ENCODE assay signal across 30 cellular contexts in the genomic region with DNA sequence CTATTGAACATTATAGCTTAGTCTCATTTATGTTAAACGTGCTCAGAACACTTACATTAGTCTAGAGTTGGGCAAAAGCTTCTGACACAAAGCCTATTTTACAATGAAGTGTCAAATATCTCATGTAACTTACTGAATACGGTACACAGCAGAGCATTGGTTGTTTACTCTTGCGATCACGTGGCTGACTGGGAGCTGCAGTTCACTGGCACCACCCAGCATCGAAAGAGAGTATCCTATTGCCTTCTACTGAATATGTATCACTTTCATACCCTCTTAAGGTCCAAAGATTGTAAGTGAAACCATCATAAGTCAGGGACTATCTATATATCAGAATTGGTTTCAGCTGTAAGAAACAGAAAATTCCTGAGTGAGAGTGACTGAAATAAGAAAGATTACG. TPM values are rescaled to one million over a fixed set of nuclear protein-coding genes. Genes with fewer than 3 reads are reported as not detected.
"Had no signal": no experiment of that assay in that cellular context is flagged by ENCODE, and none has a peak within 500 bp of the region (broad histone marks: within the 10 kb centered on the region; RNA-seq: fewer than 3 reads in every experiment).

No MANE protein-coding gene starts in this region.

- H3K36me3 ChIP-seq: brain microvascular endothelial cell, neutrophil, pancreas, prostate gland, sigmoid colon, thoracic aorta, uterus had no signal

- H3K27ac ChIP-seq: brain microvascular endothelial cell, coronary artery, dorsolateral prefrontal cortex, neutrophil, pancreas, prostate gland, sigmoid colon, thoracic aorta, uterus had no signal

- ATAC-seq: left cardiac atrium; pancreas; stimulated activated effector memory CD8-positive, alpha-beta T cell treated with anti-CD3 and anti-CD28 coated beads, Interleukin-12 subunit alpha, Interleukin-12 subunit beta, amount 100 ng/mL, for 72 hours had no signal

- DNase-seq: activated CD4-positive, alpha-beta memory T cell treated with anti-CD3 and anti-CD28 coated beads for 36 hours; activated CD4-positive, alpha-beta T cell treated with anti-CD3 and anti-CD28 coated beads, Interleukin-2, amount 10 ng/mL, durations not matched to agents 24 days and 14 days; activated CD4-positive, CD25-positive, alpha-beta regulatory T cell treated with anti-CD3 and anti-CD28 coated beads, Interleukin-2, amount 50 U/mL, for 72 hours; activated CD8-positive, alpha-beta memory T cell treated with anti-CD3 and anti-CD28 coated beads, Interleukin-2, amount 50 U/mL, for 4 hours; activated gamma-delta T cell treated with Interleukin-2 at 50 U/mL for 16 hours; activated naive CD4-positive, alpha-beta T cell treated with anti-CD3 and anti-CD28 coated beads, Interleukin-2, amount 50 U/mL, for 16 hours; activated T-cell treated with anti-CD3 and anti-CD28 coated beads, Interleukin-2, amount 50 U/mL, for 1 hour; amniotic stem cell; brain microvascular endothelial cell; dorsolateral prefrontal cortex; effector memory CD4-positive, alpha-beta T cell; islet precursor cell; left cardiac atrium; mammary epithelial cell; nephron progenitor cell; pancreas; retina; sigmoid colon; small intestine; stimulated activated CD4-positive, alpha-beta T cell treated with anti-CD3 and anti-CD28 coated beads, Interleukin-4, amount 100 ng/mL, for 24 hours; T-helper 9 cell; uterus had no signal

- H3K9me3 Mint-ChIP-seq: activated CD4-positive, alpha-beta T cell treated with anti-CD3 and anti-CD28 coated beads, Interleukin-2, amount 10 ng/mL, durations not matched to agents 24 days and 14 days; nephron progenitor cell; stimulated activated effector memory CD8-positive, alpha-beta T cell treated with anti-CD3 and anti-CD28 coated beads, Interleukin-12 subunit alpha, Interleukin-12 subunit beta, amount 100 ng/mL, for 72 hours; stimulated activated naive CD8-positive, alpha-beta T cell treated with anti-CD3 and anti-CD28 coated beads, Interleukin-15, Interleukin-2, amounts not matched to agents 100 ng/mL and 50 ng/mL, for 24 hours; type B pancreatic cell had no signal

- H3K27ac Mint-ChIP-seq: activated CD4-positive, alpha-beta memory T cell treated with anti-CD3 and anti-CD28 coated beads for 36 hours; activated CD4-positive, alpha-beta T cell treated with anti-CD3 and anti-CD28 coated beads, Interleukin-2, amount 10 ng/mL, durations not matched to agents 24 days and 14 days; nephron progenitor cell; stimulated activated effector memory CD8-positive, alpha-beta T cell treated with anti-CD3 and anti-CD28 coated beads, Interleukin-12 subunit alpha, Interleukin-12 subunit beta, amount 100 ng/mL, for 72 hours; stimulated activated naive CD8-positive, alpha-beta T cell treated with anti-CD3 and anti-CD28 coated beads, Interleukin-15, Interleukin-2, amounts not matched to agents 100 ng/mL and 50 ng/mL, for 24 hours; type B pancreatic cell had no signal

- H3K9me3 ChIP-seq: neutrophil, pancreas, prostate gland, sigmoid colon, thoracic aorta, uterus had no signal

- H3K36me3 Mint-ChIP-seq: activated CD4-positive, alpha-beta memory T cell treated with anti-CD3 and anti-CD28 coated beads for 36 hours; stimulated activated effector memory CD8-positive, alpha-beta T cell treated with anti-CD3 and anti-CD28 coated beads, Interleukin-12 subunit alpha, Interleukin-12 subunit beta, amount 100 ng/mL, for 72 hours; type B pancreatic cell had no signal

- H3K4me3 Mint-ChIP-seq: activated CD4-positive, alpha-beta memory T cell treated with anti-CD3 and anti-CD28 coated beads for 36 hours; activated CD4-positive, alpha-beta T cell treated with anti-CD3 and anti-CD28 coated beads, Interleukin-2, amount 10 ng/mL, durations not matched to agents 24 days and 14 days; nephron progenitor cell; stimulated activated effector memory CD8-positive, alpha-beta T cell treated with anti-CD3 and anti-CD28 coated beads, Interleukin-12 subunit alpha, Interleukin-12 subunit beta, amount 100 ng/mL, for 72 hours; stimulated activated naive CD8-positive, alpha-beta T cell treated with anti-CD3 and anti-CD28 coated beads, Interleukin-15, Interleukin-2, amounts not matched to agents 100 ng/mL and 50 ng/mL, for 24 hours; type B pancreatic cell had no signal

- H3K4me1 ChIP-seq: pancreas, prostate gland had no signal

- H3K27me3 Mint-ChIP-seq: activated CD4-positive, alpha-beta T cell treated with anti-CD3 and anti-CD28 coated beads, Interleukin-2, amount 10 ng/mL, durations not matched to agents 24 days and 14 days; type B pancreatic cell had no signal

- H3K4me3 ChIP-seq: coronary artery, dorsolateral prefrontal cortex, pancreas, prostate gland, sigmoid colon, thoracic aorta, uterus had no signal

- H3K27me3 ChIP-seq: brain microvascular endothelial cell, dorsolateral prefrontal cortex, pancreas, sigmoid colon, uterus had no signal

RNA-seq across cellular contexts. Expression of a gene that starts 42.6 kb away (rescaled TPM):
- total RNA-seq: activated CD4-positive, alpha-beta T cell treated with anti-CD3 and anti-CD28 coated beads, Interleukin-2, amount 10 ng/mL, durations not matched to agents 24 days and 14 days; activated CD8-positive, alpha-beta memory T cell treated with anti-CD3 and anti-CD28 coated beads for 36 hours had no signal
